1 cellular context compared by ENCODE assay signal in genomic region chr13:109704771-109705628, GRCh38.
TF ChIP-seq lines count a peak whose summit lies in the region.

No MANE protein-coding gene starts in this region.

TF ChIP-seq in K562, 482 proteins besides CTCF, POLR2A, EP300 and RAD21 (continued from another document):
- TF ChIP-seq ELK3 (CRISPR knock-in tag; IDR thresholded peaks at IDR 0.05) (no peak), CEBPB (tag; IDR thresholded peaks at IDR 0.05) (peak; percentile 41), STAT5B (CRISPR knock-in tag; IDR thresholded peaks at IDR 0.05) (no peak), DNMT1 (IDR thresholded peaks at IDR 0.05) (no peak)
